In the genomic region with DNA sequence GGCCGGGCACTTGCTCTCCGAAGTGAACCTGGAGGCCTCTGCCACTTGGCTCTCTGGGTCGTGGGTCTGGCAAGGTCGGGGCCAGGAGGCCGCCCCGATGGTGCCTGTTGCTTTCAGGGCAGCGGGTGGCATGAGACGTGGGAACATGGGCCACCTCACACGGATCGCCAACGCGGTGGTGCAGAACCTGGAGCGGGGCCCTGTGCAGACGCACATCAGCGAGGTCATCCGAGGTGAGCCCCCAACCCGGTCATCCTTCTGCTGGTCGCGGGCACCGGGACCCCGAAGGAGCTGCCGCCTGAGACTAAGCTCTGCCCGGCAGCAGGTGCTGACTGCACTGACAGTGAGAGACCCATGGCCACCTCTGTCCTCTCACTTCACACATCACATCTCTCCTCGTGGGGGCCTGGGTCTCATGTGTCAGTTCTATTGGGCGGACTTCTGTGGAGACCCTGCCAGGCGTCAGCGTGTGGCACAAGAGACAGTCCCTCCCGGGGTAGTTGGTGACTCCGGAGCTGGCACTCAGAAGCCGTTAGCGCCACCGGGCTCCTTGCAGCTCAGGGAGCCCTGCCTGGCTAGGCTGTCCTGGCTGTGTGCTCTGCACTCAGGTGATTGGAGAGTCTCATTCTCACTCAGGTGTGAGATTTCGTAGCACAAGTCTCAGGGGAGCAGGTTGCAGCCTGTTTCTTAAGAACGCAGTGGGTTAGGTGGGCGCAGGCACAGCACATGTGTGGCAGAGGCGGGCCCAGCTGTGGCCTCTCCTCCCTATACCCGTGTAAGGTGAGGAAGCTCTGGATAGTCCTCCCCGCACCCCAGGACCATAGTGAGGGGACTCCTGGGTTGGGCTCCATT, we compare ENCODE assay signal across 21 cellular contexts. TPM values are rescaled to one million over a fixed set of nuclear protein-coding genes. Genes with fewer than 3 reads are reported as not detected.
A peak's percentile ranks its signal among the peaks of the same experiment; 100 is the strongest.
DNase-seq lines count a peak whose midpoint lies in the region; ATAC-seq and TF ChIP-seq lines count a peak whose summit lies in the region.
"Had no signal": no experiment of that assay in that cellular context is flagged by ENCODE, and none has a peak within 500 bp of the region (broad histone marks: within the 10 kb centered on the region; RNA-seq: fewer than 3 reads in every experiment).

No MANE protein-coding gene starts in this region.

- H3K36me3 ChIP-seq in right atrium auricular region = peaks cover 79% of the 10 kb centered on the region
- peaks cover 15 to 40% of the 10 kb centered on the region in 2 donors for H3K36me3 ChIP-seq in prostate gland

- no peak for ATAC-seq in Right ventricle myocardium superior (ENCODE audit: poor library complexity)
- ATAC-seq in esophagus mucosa = peak; percentile 30
- ATAC-seq in HG03521 (IDR thresholded peaks at IDR 0.05; ENCODE audit: unreplicated experiment) = no peak
- ATAC-seq: GM12878; pancreas; stimulated activated naive B cell treated with anti-CD40 and anti-IgM and Interleukin-4, amounts not matched to agents 10 μg/mL and 1 μg/mL and 100 μg/mL, for 72 hours had no signal

- H3K27me3 ChIP-seq in right atrium auricular region = no peaks in the 10 kb centered on the region
- no peaks in the 10 kb centered on the region for H3K27me3 ChIP-seq in prostate gland (replicated peaks; ENCODE audit: insufficient read depth)
- H3K27me3 ChIP-seq: pancreas, transverse colon had no signal

- intact Hi-C loops in Right ventricle myocardium superior (cut with DNase I) (no loop called here), prostate gland (cut with DNase I) (no loop called here)

- H3K9me3 ChIP-seq in right atrium auricular region (no peaks in the 10 kb centered on the region), prostate gland (no peaks in the 10 kb centered on the region)
- H3K9me3 ChIP-seq: pancreas, SK-N-SH, transverse colon had no signal

- TF ChIP-seq POLR2A in prostate gland (IDR thresholded peaks at IDR 0.05) = no peak

- TF ChIP-seq CTCF in right atrium auricular region (IDR thresholded peaks at IDR 0.05) = no peak
- TF ChIP-seq CTCF in RWPE1 (conservative IDR thresholded peaks at IDR 0.05; ENCODE audit: low read depth) = no peak
- no peak for TF ChIP-seq CTCF in prostate gland (IDR thresholded peaks at IDR 0.05)

- WGBS in prostate gland = 71% methylated on average over 30 of the region's 38 CpGs

- CTCF ChIA-PET in RWPE1 (lab: Yijun Ruan, JAX) = no interaction called here

- no peak overlapping the region for H3K27ac ChIP-seq in right atrium auricular region
- peak overlapping the region; percentile 81 for H3K27ac ChIP-seq in RWPE1
- peak overlapping the region; percentile 1 to 46 for H3K27ac ChIP-seq in prostate gland
- H3K27ac ChIP-seq: pancreas, transverse colon had no signal

- H3K4me1 ChIP-seq in right atrium auricular region = no peaks in the 10 kb centered on the region
- H3K4me1 ChIP-seq in prostate gland (replicated peaks) = no peaks in the 10 kb centered on the region
- H3K4me1 ChIP-seq: pancreas, transverse colon had no signal

- POLR2A ChIA-PET in RWPE1 (lab: Yijun Ruan, JAX; ENCODE audit: low non-redundant PET) = interaction anchor here (0.6 kb wide), 1 partner anchor 66 kb away, joined by 3 read pairs; no protein-coding TSS in a partner anchor

- DNase-seq in Right ventricle myocardium superior (peak; percentile 37), right atrium auricular region (ENCODE audit: low spot score) (no peak), RWPE1 (ENCODE audit: low spot score) (no peak), prostate gland (ENCODE audit: low spot score) (no peak), NCI-H187 treated with DMSO at 0.1 percent for 48 hours (lab: John Stamatoyannopoulos, UW) (no peak)
- DNase-seq in activated CD4-positive, CD25-positive, alpha-beta regulatory T cell (lab: John Stamatoyannopoulos, UW) = no peak
- DNase-seq: activated CD4-positive, alpha-beta memory T cell treated with anti-CD3 and anti-CD28 coated beads for 36 hours; activated T-cell treated with anti-CD3 and anti-CD28 coated beads for 4 hours; CD4-positive, CD25-positive, alpha-beta regulatory T cell; cortex of kidney; foreskin melanocyte; GDM1; hippocampal formation; NCI-H226; SK-N-SH; stimulated activated naive B cell treated with anti-CD40 and anti-IgM and Interleukin-4, amounts not matched to agents 10 μg/mL and 1 μg/mL and 100 μg/mL, for 72 hours; transverse colon had no signal

- H3K4me3 ChIP-seq in right atrium auricular region (no peak overlapping the region), prostate gland (no peak overlapping the region)
- H3K4me3 ChIP-seq: GM12878, pancreas, transverse colon had no signal

RNA-seq across cellular contexts. Expression of gene SBF1, which starts 39.8 kb away (rescaled TPM):
- total RNA-seq in Right ventricle myocardium superior = 46.6 TPM
- total RNA-seq in right atrium auricular region = 10 to 100 TPM; 41.1 to 57.1 TPM
- 55.0 TPM for total RNA-seq in esophagus mucosa
- total RNA-seq in prostate gland = 100 to 1,000 TPM in 1 of 2 donors, 10 to 100 TPM in 1; 44.9 to 144 TPM

RNA-seq across cellular contexts. Expression of gene ADM2, which starts 46.3 kb away (rescaled TPM):
- total RNA-seq in Right ventricle myocardium superior = not detected
- under 1 TPM in 1 of 2 donors, not detected in 1; 0.08 TPM for total RNA-seq in right atrium auricular region
- total RNA-seq in esophagus mucosa = 11.7 TPM
- total RNA-seq in prostate gland = 1 to 10 TPM; 7.3 to 7.9 TPM

RNA-seq across cellular contexts. Expression of gene MIOX, which starts 51.6 kb away (rescaled TPM):
- not detected for total RNA-seq in Right ventricle myocardium superior
- not detected for total RNA-seq in right atrium auricular region
- not detected for total RNA-seq in esophagus mucosa
- total RNA-seq in prostate gland = not detected
- total RNA-seq: CD4-positive, CD25-positive, alpha-beta regulatory T cell; GM12878; transverse colon had no signal

Comparison
In these comparisons a context has a peak if more than half of its experiments do, and no peak if none do; other contexts are left out.
1. H3K27ac ChIP-seq: peak in RWPE1 (single experiment) and prostate gland (2 of 2); none in right atrium auricular region (0 of 2).